ENCODE assay signal across 19 cellular contexts in genomic region chr3:16346413-16347081, GRCh38.
DNase-seq lines count a peak whose midpoint lies in the region; ATAC-seq lines count a peak whose summit lies in the region.
"Had no signal": no experiment of that assay in that cellular context is flagged by ENCODE, and none has a peak within 500 bp of the region (broad histone marks: within the 10 kb centered on the region; RNA-seq: fewer than 3 reads in every experiment).

No MANE protein-coding gene starts in this region.

- H3K36me3 Mint-ChIP-seq in T-helper 1 cell treated with Interleukin-12 subunit alpha and Interleukin-12 subunit beta and Interleukin-4 antibody, amounts not matched to agents 30 μg/mL and 1 μg/mL, for 36 hours (ENCODE audit: low read depth), result peaks cover 73% of the 10 kb centered on the region
- H3K36me3 Mint-ChIP-seq in stimulated activated naive CD8-positive, alpha-beta T cell treated with anti-CD3 and anti-CD28 coated beads, Interleukin-15, Interleukin-2, amounts not matched to agents 100 ng/mL and 50 ng/mL, for 24 hours (ENCODE audit: low read depth), result peaks cover 89% of the 10 kb centered on the region
- H3K36me3 Mint-ChIP-seq in immature natural killer cell, result peaks cover 19 to 75% (median 28%) of the 10 kb centered on the region in 3 donors

- no peaks in the 10 kb centered on the region for H3K27me3 Mint-ChIP-seq in T-helper 1 cell treated with Interleukin-12 subunit alpha and Interleukin-12 subunit beta and Interleukin-4 antibody, amounts not matched to agents 30 μg/mL and 1 μg/mL, for 36 hours (ENCODE audit: low read depth)
- H3K27me3 Mint-ChIP-seq in stimulated activated naive CD8-positive, alpha-beta T cell treated with anti-CD3 and anti-CD28 coated beads, Interleukin-15, Interleukin-2, amounts not matched to agents 100 ng/mL and 50 ng/mL, for 24 hours, result no peaks in the 10 kb centered on the region
- H3K27me3 Mint-ChIP-seq in immature natural killer cell (ENCODE audit: low read depth in 3 of 3), result peaks cover 1 to 3% (median 2%) of the 10 kb centered on the region in 3 donors

- no peak for ATAC-seq in stimulated activated naive CD8-positive, alpha-beta T cell treated with anti-CD3 and anti-CD28 coated beads, Interleukin-15, Interleukin-2, amounts not matched to agents 100 U/mL and 50 U/mL, for 24 hours
- ATAC-seq in esophagus mucosa (no peak), HG03520 (IDR thresholded peaks at IDR 0.05; ENCODE audit: unreplicated experiment) (no peak)
- ATAC-seq: gastroesophageal sphincter, left colon, sciatic nerve had no signal

- H3K4me3 Mint-ChIP-seq in T-helper 1 cell treated with Interleukin-12 subunit alpha and Interleukin-12 subunit beta and Interleukin-4 antibody, amounts not matched to agents 30 μg/mL and 1 μg/mL, for 36 hours, result no peak overlapping the region
- no peak overlapping the region for H3K4me3 Mint-ChIP-seq in stimulated activated naive CD8-positive, alpha-beta T cell treated with anti-CD3 and anti-CD28 coated beads, Interleukin-15, Interleukin-2, amounts not matched to agents 100 ng/mL and 50 ng/mL, for 24 hours
- no peak overlapping the region for H3K4me3 Mint-ChIP-seq in immature natural killer cell

- DNase-seq in T-helper 1 cell (no peak), immature natural killer cell (no peak), AML-193 (lab: John Stamatoyannopoulos, UW) (no peak)
- no peak for DNase-seq in stimulated activated naive CD8-positive, alpha-beta T cell treated with anti-CD3 and anti-CD28 coated beads, Interleukin-15, Interleukin-2, amounts not matched to agents 100 U/mL and 50 U/mL, for 24 hours
- DNase-seq: central memory CD4-positive, alpha-beta T cell; dermis blood vessel endothelial cell; DMS 273 treated with DMSO at 0.1 percent for 48 hours; left colon; mammary epithelial cell; NCI-H510A; stimulated activated CD4-positive, alpha-beta T cell treated with anti-CD3 and anti-CD28 coated beads, Interleukin-12 subunit alpha, Interleukin-12 subunit beta, amount 100 ng/mL, for 4 hours; stimulated activated CD4-positive, alpha-beta T cell treated with anti-CD3 and anti-CD28 coated beads, Interleukin-4, amount 100 ng/mL, for 1 hour; T-helper 2 cell had no signal

- no peaks in the 10 kb centered on the region for H3K9me3 Mint-ChIP-seq in T-helper 1 cell treated with Interleukin-12 subunit alpha and Interleukin-12 subunit beta and Interleukin-4 antibody, amounts not matched to agents 30 μg/mL and 1 μg/mL, for 36 hours
- H3K9me3 Mint-ChIP-seq in stimulated activated naive CD8-positive, alpha-beta T cell treated with anti-CD3 and anti-CD28 coated beads, Interleukin-15, Interleukin-2, amounts not matched to agents 100 ng/mL and 50 ng/mL, for 24 hours, result no peaks in the 10 kb centered on the region
- no peaks in the 10 kb centered on the region for H3K9me3 Mint-ChIP-seq in immature natural killer cell

- peaks cover 32% of the 10 kb centered on the region for H3K4me1 Mint-ChIP-seq in T-helper 1 cell treated with Interleukin-12 subunit alpha and Interleukin-12 subunit beta and Interleukin-4 antibody, amounts not matched to agents 30 μg/mL and 1 μg/mL, for 36 hours (ENCODE audit: low read depth)
- peaks cover 44% of the 10 kb centered on the region for H3K4me1 Mint-ChIP-seq in stimulated activated naive CD8-positive, alpha-beta T cell treated with anti-CD3 and anti-CD28 coated beads, Interleukin-15, Interleukin-2, amounts not matched to agents 100 ng/mL and 50 ng/mL, for 24 hours (ENCODE audit: low read depth)
- peaks cover 32 to 65% of the 10 kb centered on the region in 2 donors for H3K4me1 Mint-ChIP-seq in immature natural killer cell

- H3K27ac Mint-ChIP-seq in T-helper 1 cell treated with Interleukin-12 subunit alpha and Interleukin-12 subunit beta and Interleukin-4 antibody, amounts not matched to agents 30 μg/mL and 1 μg/mL, for 36 hours, result peak overlapping the region; percentile 45
- H3K27ac Mint-ChIP-seq in stimulated activated naive CD8-positive, alpha-beta T cell treated with anti-CD3 and anti-CD28 coated beads, Interleukin-15, Interleukin-2, amounts not matched to agents 100 ng/mL and 50 ng/mL, for 24 hours, result peak overlapping the region; percentile 50
- H3K27ac Mint-ChIP-seq in immature natural killer cell, result peak overlapping the region in 5 of 6 donors; percentile 4 to 60 (median 12)
